In the genomic region with DNA sequence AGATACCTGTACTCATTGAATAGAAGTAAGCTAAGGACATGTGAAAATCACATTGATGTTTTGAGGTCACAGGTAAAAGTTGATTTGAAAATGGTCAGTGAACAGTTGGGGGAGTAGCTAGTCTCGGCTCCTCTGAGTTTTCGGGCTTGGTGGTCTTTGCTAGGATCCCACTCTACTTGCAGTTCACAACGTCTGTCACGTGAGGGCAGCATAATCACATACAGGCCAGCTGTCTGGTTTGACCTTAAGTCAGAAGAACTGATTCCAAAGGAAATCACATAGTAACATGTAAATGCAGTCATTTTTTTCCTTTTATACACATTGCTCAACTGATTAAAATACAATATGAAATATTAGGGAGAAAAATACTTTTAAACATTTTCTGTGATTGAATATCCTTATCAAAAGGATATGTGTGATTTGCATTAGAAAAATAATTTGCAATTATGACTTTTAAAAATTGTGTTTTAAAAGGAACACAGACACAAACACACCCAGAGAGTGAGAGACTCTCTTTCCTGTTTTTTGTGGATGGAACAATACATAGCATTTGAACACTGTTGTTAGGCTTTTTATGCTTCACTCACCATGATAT, we compare ENCODE assay signal across 8 cellular contexts. TPM values are rescaled to one million over a fixed set of nuclear protein-coding genes. Genes with fewer than 3 reads are reported as not detected.
DNase-seq lines count a peak whose midpoint lies in the region; ATAC-seq, FAIRE-seq and TF ChIP-seq lines count a peak whose summit lies in the region.

No MANE protein-coding gene starts in this region.

- H3K4ac ChIP-seq in trophoblast cell (ENCODE audit: low read depth, low read length): no peak overlapping the region

- no peak overlapping the region for H2AK5ac ChIP-seq in trophoblast cell (ENCODE audit: low read length)

- peak; percentile 97 for TF ChIP-seq CTCF in Calu3 (IDR thresholded peaks at IDR 0.05; ENCODE audit: unreplicated experiment)

- H2AFZ ChIP-seq in trophoblast cell (ENCODE audit: insufficient read depth, low read length, poor library complexity): no peak overlapping the region

- H3K4me1 ChIP-seq in NT2/D1 (ENCODE audit: insufficient read depth, insufficient read length): no peaks in the 10 kb centered on the region
- H3K4me1 ChIP-seq in trophoblast cell (ENCODE audit: control insufficient read depth in 1 of 2, insufficient read depth in 2 of 2, low read length in 2 of 2): no peaks in the 10 kb centered on the region

- H3K9ac ChIP-seq in NT2/D1 (ENCODE audit: insufficient read length, low read depth) (no peak overlapping the region), trophoblast cell (ENCODE audit: low read length) (no peak overlapping the region)

- no peak overlapping the region for H4K8ac ChIP-seq in trophoblast cell (ENCODE audit: low read depth, low read length)

- H3K36me3 Mint-ChIP-seq in Calu3 (ENCODE audit: insufficient read depth, unreplicated experiment): no peaks in the 10 kb centered on the region
- H3K36me3 Mint-ChIP-seq in activated T-cell treated with anti-CD3 and anti-CD28 coated beads, Interleukin-2, amount 50 U/mL, for 4 hours (ENCODE audit: insufficient read depth): no peaks in the 10 kb centered on the region

- BruUV-seq in Calu3 (replicated peaks; lab: Mats Ljungman, UMichigan): no TSS peak

- CTCF ChIA-PET in Calu3 (lab: Charles Lee): interaction anchor here (0.5 to 1.2 kb wide), 7 partner anchors 10 to 324 kb away, joined by 3 to 7 read pairs (median 3); no protein-coding TSS in a partner anchor

- H3K27me3 Mint-ChIP-seq in Calu3 (ENCODE audit: unreplicated experiment): no peaks in the 10 kb centered on the region
- no peaks in the 10 kb centered on the region for H3K27me3 Mint-ChIP-seq in activated T-cell treated with anti-CD3 and anti-CD28 coated beads, Interleukin-2, amount 50 U/mL, for 4 hours (ENCODE audit: low read depth)

- no peak overlapping the region for H4K91ac ChIP-seq in trophoblast cell (ENCODE audit: low read depth, low read length)

- H3K4me2 ChIP-seq in trophoblast cell (ENCODE audit: low read length): no peak overlapping the region

- no peak overlapping the region for H3K4me3 ChIP-seq in NT2/D1 (ENCODE audit: insufficient read length, low read depth)
- no peak overlapping the region for H3K4me3 ChIP-seq in trophoblast cell (ENCODE audit: low read depth, low read length)

- H3K18ac ChIP-seq in trophoblast cell (ENCODE audit: low read length): no peak overlapping the region

- DNase-seq in Calu3 (peak; percentile 78), NT2/D1 (ENCODE audit: low read depth, low spot score) (peak; percentile 79), frontal cortex (ENCODE audit: low spot score in 2 of 2) (peak in 1 of 2 donors; percentile 13), trophoblast cell (peak; percentile 19 to 77), occipital lobe (lab: John Stamatoyannopoulos, UW) (no peak)
- DNase-seq in activated T-cell treated with anti-CD3 and anti-CD28 coated beads, Interleukin-2, amount 50 U/mL, for 4 hours: peak; percentile 11

- intact Hi-C loops in Calu3 (cut with micrococcal nuclease; ENCODE audit: unreplicated experiment): loop anchor here (1.0 to 5.0 kb wide), 5 partner anchors 123 to 504 kb away; no protein-coding TSS in a partner anchor

- no peaks in the 10 kb centered on the region for H3K9me3 Mint-ChIP-seq in Calu3 (ENCODE audit: low read depth, unreplicated experiment)
- no peaks in the 10 kb centered on the region for H3K9me3 Mint-ChIP-seq in activated T-cell treated with anti-CD3 and anti-CD28 coated beads, Interleukin-2, amount 50 U/mL, for 4 hours

- peaks cover 28% of the 10 kb centered on the region for H3K4me1 Mint-ChIP-seq in Calu3 (ENCODE audit: low read depth, unreplicated experiment)
- H3K4me1 Mint-ChIP-seq in activated T-cell treated with anti-CD3 and anti-CD28 coated beads, Interleukin-2, amount 50 U/mL, for 4 hours (ENCODE audit: low read depth): no peaks in the 10 kb centered on the region

- H2BK120ac ChIP-seq in trophoblast cell (ENCODE audit: insufficient read depth, low read length, poor library complexity): no peak overlapping the region

- no peaks in the 10 kb centered on the region for H3K79me1 ChIP-seq in trophoblast cell (ENCODE audit: low read length)

- H3K79me2 ChIP-seq in trophoblast cell (ENCODE audit: control insufficient read depth, insufficient read depth, low read length, poor library complexity): no peaks in the 10 kb centered on the region

- no peak overlapping the region for H3K4me3 Mint-ChIP-seq in Calu3 (ENCODE audit: low read depth, unreplicated experiment)
- H3K4me3 Mint-ChIP-seq in activated T-cell treated with anti-CD3 and anti-CD28 coated beads, Interleukin-2, amount 50 U/mL, for 4 hours: no peak overlapping the region

- H3K27me3 ChIP-seq in NT2/D1 (ENCODE audit: insufficient read depth, insufficient read length) (no peaks in the 10 kb centered on the region), trophoblast cell (ENCODE audit: insufficient read depth, low read length) (no peaks in the 10 kb centered on the region)

- H2BK5ac ChIP-seq in trophoblast cell (ENCODE audit: low read depth, low read length, poor library complexity): no peak overlapping the region

- WGBS in trophoblast cell (ENCODE audit: extremely low coverage, insufficient coverage, insufficient read length): no CpG with 5 or more reads among the region's 4 CpGs

- H4K12ac ChIP-seq in trophoblast cell (ENCODE audit: low read depth, low read length): no peak overlapping the region

- H2BK12ac ChIP-seq in trophoblast cell (ENCODE audit: low read length): no peak overlapping the region

- H3K9me3 ChIP-seq in NT2/D1 (ENCODE audit: insufficient read depth, low read length) (no peaks in the 10 kb centered on the region), trophoblast cell (ENCODE audit: insufficient read depth, low read depth, low read length) (no peaks in the 10 kb centered on the region)

- H3K14ac ChIP-seq in trophoblast cell (ENCODE audit: low read length): no peak overlapping the region

- no peak overlapping the region for H3K27ac Mint-ChIP-seq in Calu3 (ENCODE audit: unreplicated experiment)

- H3K27ac ChIP-seq in trophoblast cell (ENCODE audit: low read depth, low read length): no peak overlapping the region

- no peak overlapping the region for H3K23ac ChIP-seq in trophoblast cell (ENCODE audit: low read length)

- peak; percentile 17 for FAIRE-seq in frontal cortex (lab: Jason Lieb, UNC)

- ATAC-seq in GM19397 (IDR thresholded peaks at IDR 0.05; ENCODE audit: unreplicated experiment) (peak; percentile 75), HG03469 (IDR thresholded peaks at IDR 0.05; ENCODE audit: unreplicated experiment) (peak; percentile 74)
- peak in 1 of 2 donors; percentile 50 for ATAC-seq in activated T-cell treated with anti-CD3 and anti-CD28 coated beads, Interleukin-2, amount 50 U/mL, for 4 hours

- H3K36me3 ChIP-seq in NT2/D1 (ENCODE audit: insufficient read depth, insufficient read length, low read length) (no peaks in the 10 kb centered on the region), trophoblast cell (ENCODE audit: control insufficient read depth in 1 of 2, insufficient read depth in 2 of 2, low read length in 2 of 2) (no peaks in the 10 kb centered on the region)

RNA-seq across cellular contexts. Expression of a gene that starts 21.8 kb away (rescaled TPM):
- not detected in 2 replicates for total RNA-seq in Calu3 (2022)
- total RNA-seq in activated T-cell treated with anti-CD3 and anti-CD28 coated beads, Interleukin-2, amount 50 U/mL, for 4 hours: not detected
- not detected for total RNA-seq in frontal cortex
- not detected in 2 replicates for polyA plus RNA-seq in trophoblast cell (2013)
- total RNA-seq in occipital lobe: not detected
